ENCODE assay signal across 22 cellular contexts in genomic region chr12:55017421-55017820, GRCh38. TPM values are rescaled to one million over a fixed set of nuclear protein-coding genes. Genes with fewer than 3 reads are reported as not detected.
"Had no signal": no experiment of that assay in that cellular context is flagged by ENCODE, and none has a peak within 500 bp of the region (broad histone marks: within the 10 kb centered on the region; RNA-seq: fewer than 3 reads in every experiment).

No MANE protein-coding gene starts in this region.

- H3K4me3 ChIP-seq: gastrocnemius medialis, heart right ventricle, lung, stomach, testis, upper lobe of left lung had no signal

- H3K27me3 ChIP-seq: testis had no signal

- H3K27ac Mint-ChIP-seq: activated CD4-positive, alpha-beta memory T cell treated with anti-CD3 and anti-CD28 coated beads for 36 hours; activated CD8-positive, alpha-beta memory T cell treated with anti-CD3 and anti-CD28 coated beads, Interleukin-2, amount 10 ng/mL, durations not matched to agents 7 days and 5 days had no signal

- H3K9me3 ChIP-seq: gastrocnemius medialis, testis, upper lobe of left lung had no signal

- H3K4me1 ChIP-seq: gastrocnemius medialis, heart right ventricle, testis had no signal

- DNase-seq: activated CD4-positive, alpha-beta memory T cell treated with anti-CD3 and anti-CD28 coated beads for 36 hours; activated CD8-positive, alpha-beta memory T cell treated with anti-CD3 and anti-CD28 coated beads, Interleukin-2, amount 10 ng/mL, durations not matched to agents 7 days and 5 days; activated naive CD4-positive, alpha-beta T cell treated with anti-CD3 and anti-CD28 coated beads, Interleukin-2, amount 50 U/mL, for 16 hours; activated T-cell treated with anti-CD3 and anti-CD28 coated beads, Interleukin-2, amount 50 U/mL, for 1 hour; dermis blood vessel endothelial cell; gastrocnemius medialis; heart right ventricle; left cardiac atrium; midbrain; stimulated activated CD4-positive, alpha-beta T cell treated with anti-CD3 and anti-CD28 coated beads, Interleukin-12 subunit alpha, Interleukin-12 subunit beta, amount 100 ng/mL, for 4 hours; stimulated activated CD4-positive, alpha-beta T cell treated with anti-CD3 and anti-CD28 coated beads, Interleukin-2, amount 100 ng/mL, for 24 hours; stomach; T1000; testis; upper lobe of left lung had no signal

- H3K4me3 Mint-ChIP-seq: activated CD4-positive, alpha-beta memory T cell treated with anti-CD3 and anti-CD28 coated beads for 36 hours; activated CD8-positive, alpha-beta memory T cell treated with anti-CD3 and anti-CD28 coated beads, Interleukin-2, amount 10 ng/mL, durations not matched to agents 7 days and 5 days; neural crest cell had no signal

- H3K36me3 ChIP-seq: gastrocnemius medialis, heart right ventricle, stomach, upper lobe of left lung had no signal

- H3K27ac ChIP-seq: gastrocnemius medialis, heart right ventricle, stomach, testis, upper lobe of left lung had no signal

- ATAC-seq: activated CD8-positive, alpha-beta memory T cell treated with anti-CD3 and anti-CD28 coated beads, Interleukin-2, amount 10 ng/mL, durations not matched to agents 7 days and 5 days; gastrocnemius medialis; heart right ventricle; left cardiac atrium had no signal

- H3K36me3 Mint-ChIP-seq: activated CD8-positive, alpha-beta memory T cell treated with anti-CD3 and anti-CD28 coated beads, Interleukin-2, amount 10 ng/mL, durations not matched to agents 7 days and 5 days had no signal

RNA-seq across cellular contexts. Expression of gene NEUROD4, which starts 2.4 kb away (rescaled TPM):
- total RNA-seq: activated CD4-positive, alpha-beta memory T cell treated with anti-CD3 and anti-CD28 coated beads for 36 hours; activated CD8-positive, alpha-beta memory T cell treated with anti-CD3 and anti-CD28 coated beads, Interleukin-2, amount 10 ng/mL, durations not matched to agents 7 days and 5 days; chondrocyte; dermis blood vessel endothelial cell; epithelial cell of proximal tubule; gastrocnemius medialis; heart right ventricle; left cardiac atrium; lung; myocyte; osteocyte; stomach; upper lobe of left lung had no signal
- polyA plus RNA-seq: adipose tissue, heart right ventricle, lung, stomach had no signal

RNA-seq across cellular contexts. Expression of gene TESPA1, which starts 32.9 kb away (rescaled TPM):
- total RNA-seq: chondrocyte, dermis blood vessel endothelial cell, epithelial cell of proximal tubule, myocyte, neural crest cell, osteocyte had no signal
